ENCODE assay signal across 20 cellular contexts in the genomic region with DNA sequence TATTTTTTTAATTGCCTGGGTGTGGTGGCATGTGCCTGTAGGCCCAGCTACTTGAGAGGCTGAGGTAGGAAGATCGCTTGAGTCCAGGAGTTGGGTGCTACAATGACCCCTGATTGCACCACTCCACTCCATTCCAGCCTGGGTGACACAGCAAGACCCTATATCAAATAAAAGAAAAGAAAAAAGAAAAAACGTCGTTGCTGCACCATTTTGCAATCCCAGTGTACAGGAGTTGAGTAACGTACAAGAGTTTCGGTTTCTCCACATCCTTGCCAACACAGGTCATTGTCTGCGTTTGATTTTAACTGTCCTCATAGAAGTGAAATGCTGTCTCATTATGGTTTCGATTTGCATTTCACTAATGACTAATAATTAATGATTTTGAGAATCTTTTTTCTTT.
"Had no signal": no experiment of that assay in that cellular context is flagged by ENCODE, and none has a peak within 500 bp of the region (broad histone marks: within the 10 kb centered on the region; RNA-seq: fewer than 3 reads in every experiment).

No MANE protein-coding gene starts in this region.

- DNase-seq: activated B cell treated with CpG ODN at 0.5 μM for 24 hours; activated CD4-positive, alpha-beta T cell treated with anti-CD3 and anti-CD28 coated beads, Interleukin-2, amount 10 ng/mL, durations not matched to agents 7 days and 5 days; activated effector memory CD4-positive, alpha-beta T cell treated with anti-CD3 and anti-CD28 coated beads, Interleukin-2, amount 50 U/mL, for 16 hours; activated naive CD4-positive, alpha-beta T cell treated with anti-CD3 and anti-CD28 coated beads, Interleukin-2, amount 50 U/mL, for 16 hours; activated T-cell treated with anti-CD3 and anti-CD28 coated beads, Interleukin-2, amount 50 U/mL, for 72 hours; aorta; brain microvascular endothelial cell; central memory CD4-positive, alpha-beta T cell; endodermal cell; foreskin keratinocyte; left colon; nucleus accumbens; spleen; stimulated activated CD8-positive, alpha-beta memory T cell treated with anti-CD3 and anti-CD28 coated beads, Interleukin-4, amount 100 ng/mL, for 48 hours; stimulated activated naive CD4-positive, alpha-beta T cell treated with Interleukin-2 at 50 U/mL for 16 hours; substantia nigra; tibial artery had no signal

- H3K9me3 ChIP-seq: tibial artery had no signal

- ATAC-seq: activated T-cell treated with anti-CD3 and anti-CD28 coated beads, Interleukin-2, amount 50 U/mL, for 72 hours; foreskin keratinocyte; left colon had no signal

- H3K27ac ChIP-seq: brain microvascular endothelial cell, epithelial cell of prostate, foreskin keratinocyte, hepatocyte, tibial artery had no signal

- H3K4me1 ChIP-seq: foreskin keratinocyte, spleen, tibial artery had no signal

- H3K4me3 ChIP-seq: hepatocyte, lung, spleen, tibial artery had no signal

- H3K27me3 ChIP-seq: brain microvascular endothelial cell, foreskin keratinocyte, hepatocyte, spleen, tibial artery had no signal
